ENCODE assay signal across 8 cellular contexts in genomic region chr3:52280046-52280445, GRCh38. TPM values are rescaled to one million over a fixed set of nuclear protein-coding genes. Genes with fewer than 3 reads are reported as not detected.
DNase-seq lines count a peak whose midpoint lies in the region; ATAC-seq and TF ChIP-seq lines count a peak whose summit lies in the region.

No MANE protein-coding gene starts in this region.

- peaks cover 0 to 30% (median 0%) of the 10 kb centered on the region in 9 donors for H3K36me3 ChIP-seq in heart right ventricle
- no peaks in the 10 kb centered on the region for H3K36me3 ChIP-seq in ascending aorta
- no peaks in the 10 kb centered on the region for H3K36me3 ChIP-seq in lung (ENCODE audit: control insufficient read depth in 2 of 2, insufficient read depth in 2 of 2, low read length in 2 of 2)
- H3K36me3 ChIP-seq in uterus = no peaks in the 10 kb centered on the region

- TF ChIP-seq POLR2A in uterus (IDR thresholded peaks at IDR 0.05) = no peak

- intact Hi-C loops in heart right ventricle (cut with DNase I) = loop anchor here in 1 of 10 donors (10.0 kb wide), 1 partner anchor 285 kb away; the partner anchor contains the start of gene RPL29
- intact Hi-C loops in left cardiac atrium (cut with DNase I) = no loop called here
- intact Hi-C loops in ascending aorta (cut with DNase I) = loop anchor here (10.0 kb wide), 1 partner anchor 305 kb away; the partner anchor contains the start of genes ABHD14A and ABHD14B
- intact Hi-C loops in uterus (cut with DNase I; ENCODE audit: low total_unique reads) = loop anchor here (5.0 kb wide), 1 partner anchor 127 kb away; no protein-coding TSS in a partner anchor

- H3K4me3 ChIP-seq in heart right ventricle = peak overlapping the region in 2 of 10 donors; percentile 88 to 95
- peak overlapping the region in 1 of 2 donors; percentile 91 for H3K4me3 ChIP-seq in ascending aorta
- H3K4me3 ChIP-seq in lung = no peak overlapping the region
- H3K4me3 ChIP-seq in uterus = no peak overlapping the region

- WGBS in heart right ventricle, 2 donors = 22 to 32% methylated on average over 6 of the region's 6 CpGs
- 35 to 56% methylated on average over 6 of the region's 6 CpGs for WGBS in lung, 2 donors

- H3K9me3 ChIP-seq in heart right ventricle (no peaks in the 10 kb centered on the region), ascending aorta (no peaks in the 10 kb centered on the region), lung (ENCODE audit: control insufficient read depth in 2 of 2, insufficient read depth in 1 of 2, low read length in 1 of 2) (no peaks in the 10 kb centered on the region), uterus (no peaks in the 10 kb centered on the region)

- TF ChIP-seq CTCF in heart right ventricle (IDR thresholded peaks at IDR 0.05) = no peak
- no peak for TF ChIP-seq CTCF in ascending aorta (IDR thresholded peaks at IDR 0.05)
- TF ChIP-seq CTCF in lung (IDR thresholded peaks at IDR 0.05; ENCODE audit: control extremely low read depth, extremely low read depth) = no peak
- no peak for TF ChIP-seq CTCF in uterus (IDR thresholded peaks at IDR 0.05)

- DNase-seq in heart right ventricle = no peak
- no peak for DNase-seq in left cardiac atrium
- no peak for DNase-seq in ascending aorta (ENCODE audit: low spot score in 2 of 2)
- no peak for DNase-seq in lung (ENCODE audit: low spot score)
- DNase-seq in uterus = no peak
- DNase-seq in central memory CD4-positive, alpha-beta T cell = no peak
- no peak for DNase-seq in EL
- DNase-seq in C1 segment of cervical spinal cord (lab: John Stamatoyannopoulos, UW) = no peak

- peak overlapping the region; percentile 0 to 100 (median 97) for H3K27ac ChIP-seq in heart right ventricle
- peak overlapping the region; percentile 94 to 97 for H3K27ac ChIP-seq in ascending aorta
- H3K27ac ChIP-seq in lung (ENCODE audit: low read depth in 1 of 2, low read length in 1 of 2) = peak overlapping the region; percentile 56 to 99
- H3K27ac ChIP-seq in uterus = peak overlapping the region; percentile 93 to 97

- H3K4me1 ChIP-seq in heart right ventricle = peaks cover 3 to 58% (median 42%) of the 10 kb centered on the region in 9 donors
- H3K4me1 ChIP-seq in ascending aorta = peaks cover 11 to 39% of the 10 kb centered on the region in 2 donors
- H3K4me1 ChIP-seq in lung (ENCODE audit: control insufficient read depth in 2 of 2, insufficient read depth in 2 of 2, low read length in 2 of 2) = peaks cover 2 to 5% of the 10 kb centered on the region in 2 donors
- H3K4me1 ChIP-seq in uterus = peaks cover 4 to 5% of the 10 kb centered on the region in 2 donors

- H3K27me3 ChIP-seq in heart right ventricle = no peaks in the 10 kb centered on the region
- H3K27me3 ChIP-seq in ascending aorta = no peaks in the 10 kb centered on the region
- H3K27me3 ChIP-seq in lung (ENCODE audit: control insufficient read depth, insufficient read depth) = no peaks in the 10 kb centered on the region
- H3K27me3 ChIP-seq in uterus = no peaks in the 10 kb centered on the region

- ATAC-seq in heart right ventricle = peak in 1 of 8 donors; percentile 2
- no peak for ATAC-seq in left cardiac atrium
- no peak for ATAC-seq in lung (ENCODE audit: insufficient read depth, low FRiP score)

RNA-seq across cellular contexts. Expression of gene WDR82, which starts 1.6 kb away (rescaled TPM):
- 10 to 100 TPM; 59.0 to 78.4 (median 71.6) TPM for total RNA-seq in heart right ventricle
- polyA plus RNA-seq in heart right ventricle = 10 to 100 TPM; 19.3 to 33.5 TPM
- 10 to 100 TPM; 57.6 to 65.5 TPM for total RNA-seq in left cardiac atrium
- total RNA-seq in ascending aorta = 42.0 TPM
- 10 to 100 TPM; 61.0 to 72.8 TPM for total RNA-seq in lung
- polyA plus RNA-seq in lung = 10 to 100 TPM; 19.4 to 41.2 TPM
- 100 to 1,000 TPM in 1 of 4 donors, 10 to 100 TPM in 3; 24.6 to 128 (median 70.3) TPM for total RNA-seq in uterus

RNA-seq across cellular contexts. Expression of gene GLYCTK, which starts 7.6 kb away (rescaled TPM):
- total RNA-seq in heart right ventricle = 1 to 10 TPM; 4.3 to 9.2 (median 4.9) TPM
- polyA plus RNA-seq in heart right ventricle = 1 to 10 TPM; 6.7 to 8.4 TPM
- total RNA-seq in left cardiac atrium = 10 to 100 TPM; 10.4 to 13.5 TPM
- 15.5 TPM for total RNA-seq in ascending aorta
- total RNA-seq in lung = 10 to 100 TPM in 1 of 2 donors, 1 to 10 TPM in 1; 8.7 to 22.3 TPM
- polyA plus RNA-seq in lung = 10 to 100 TPM; 12.4 to 14.0 TPM
- 10 to 100 TPM in 3 of 4 donors, 1 to 10 TPM in 1; 3.8 to 15.1 (median 10.8) TPM for total RNA-seq in uterus

RNA-seq across cellular contexts. Expression of gene PPM1M, which starts 34.5 kb away (rescaled TPM):
- total RNA-seq in heart right ventricle = 10 to 100 TPM in 2 of 10 donors, 1 to 10 TPM in 8; 5.2 to 17.6 (median 7.9) TPM
- polyA plus RNA-seq in heart right ventricle = 10 to 100 TPM in 1 of 2 donors, 1 to 10 TPM in 1; 6.4 to 11.1 TPM
- 10 to 100 TPM; 11.8 to 17.4 TPM for total RNA-seq in left cardiac atrium
- total RNA-seq in ascending aorta = 20.3 TPM
- total RNA-seq in lung = 10 to 100 TPM; 18.2 to 45.0 TPM
- polyA plus RNA-seq in lung = 10 to 100 TPM; 25.0 to 53.6 TPM
- total RNA-seq in uterus = 10 to 100 TPM; 23.9 to 32.3 (median 31.5) TPM

RNA-seq across cellular contexts. Expression of gene DNAH1, which starts 36.1 kb away (rescaled TPM):
- 1 to 10 TPM; 1.5 to 5.9 (median 2.8) TPM for total RNA-seq in heart right ventricle
- polyA plus RNA-seq in heart right ventricle = 1 to 10 TPM in 1 of 2 donors, under 1 TPM in 1; 0.99 to 6.4 TPM
- total RNA-seq in left cardiac atrium = 1 to 10 TPM; 3.3 to 4.4 TPM
- 7.6 TPM for total RNA-seq in ascending aorta
- total RNA-seq in lung = 10 to 100 TPM; 14.5 to 21.5 TPM
- polyA plus RNA-seq in lung = 1 to 10 TPM; 6.1 to 8.3 TPM
- total RNA-seq in uterus = 10 to 100 TPM in 2 of 4 donors, 1 to 10 TPM in 2; 5.1 to 46.2 (median 11.0) TPM

RNA-seq across cellular contexts. Expression of gene TWF2, which starts 41.1 kb away (rescaled TPM):
- total RNA-seq in heart right ventricle (100 to 1,000 TPM in 5 of 10 donors, 10 to 100 TPM in 5; 71.5 to 148 (median 99.1) TPM), left cardiac atrium (10 to 100 TPM; 45.9 to 51.7 TPM), ascending aorta (162 TPM), lung (10 to 100 TPM; 25.7 to 90.3 TPM), uterus (100 to 1,000 TPM in 1 of 4 donors, 10 to 100 TPM in 3; 45.9 to 105 (median 50.2) TPM)
- polyA plus RNA-seq in heart right ventricle (10 to 100 TPM; 44.7 to 62.8 TPM), lung (100 to 1,000 TPM in 1 of 2 donors, 10 to 100 TPM in 1; 31.1 to 104 TPM)

Comparison
In these comparisons a context has a peak if more than half of its experiments do, and no peak if none do; other contexts are left out.
1. intact Hi-C loops: an anchor here in ascending aorta (10.0 kb wide) and uterus (5.0 kb wide); none called in left cardiac atrium.